34 cellular contexts compared by ENCODE assay signal in genomic region chr2:198534756-198535155, GRCh38.
"Had no signal": no experiment of that assay in that cellular context is flagged by ENCODE, and none has a peak within 500 bp of the region (broad histone marks: within the 10 kb centered on the region; RNA-seq: fewer than 3 reads in every experiment).

No MANE protein-coding gene starts in this region.

- H3K9me3 ChIP-seq: MG63 had no signal

- H3K4me3 ChIP-seq: MG63 had no signal

- H3K36me3 ChIP-seq: MG63 had no signal

- DNase-seq: Karpas-422, Kasumi-1, MG63, MM.1S, MV-4-11, NCI-H1048, NCI-H1092, NCI-H1092 treated with DMSO at 0.1 percent for 48 hours, NCI-H1105, NCI-H1105 treated with DMSO at 0.1 percent for 48 hours, NCI-H1417, NCI-H1417 treated with DMSO at 0.1 percent for 48 hours, NCI-H1436, NCI-H1436 treated with DMSO at 0.1 percent for 48 hours, NCI-H146, NCI-H1694, NCI-H1694 treated with DMSO at 0.1 percent for 48 hours, NCI-H187, NCI-H187 treated with DMSO at 0.1 percent for 48 hours, NCI-H1930, NCI-H2029, NCI-H2029 treated with DMSO at 0.1 percent for 48 hours, NCI-H2081, NCI-H2081 treated with DMSO at 0.1 percent for 48 hours, NCI-H2107, NCI-H2171, NCI-H2171 treated with DMSO at 0.1 percent for 48 hours, NCI-H2227 treated with DMSO at 0.1 percent for 48 hours, NCI-H226, NCI-H345, NCI-H446, NCI-H446 treated with DMSO at 0.1 percent for 48 hours, NCI-H510A, NCI-H510A treated with DMSO at 0.1 percent for 48 hours had no signal
